16 cellular contexts compared by ENCODE assay signal in genomic region chr4:22460266-22460665, GRCh38. TPM values are rescaled to one million over a fixed set of nuclear protein-coding genes. Genes with fewer than 3 reads are reported as not detected.
DNase-seq lines count a peak whose midpoint lies in the region; TF ChIP-seq lines count a peak whose summit lies in the region.
"Had no signal": no experiment of that assay in that cellular context is flagged by ENCODE, and none has a peak within 500 bp of the region (broad histone marks: within the 10 kb centered on the region; RNA-seq: fewer than 3 reads in every experiment).

No MANE protein-coding gene starts in this region.

- H3K4me3 Mint-ChIP-seq in CD14-positive monocyte: no peak overlapping the region
- H3K4me3 Mint-ChIP-seq: CD8-positive, alpha-beta T cell had no signal

- H3K27me3 ChIP-seq in cardiac muscle cell (no peaks in the 10 kb centered on the region), right atrium auricular region (no peaks in the 10 kb centered on the region), HUES48 (ENCODE audit: control insufficient read depth, insufficient read depth, low read length) (no peaks in the 10 kb centered on the region), hepatocyte (no peaks in the 10 kb centered on the region)
- H3K27me3 ChIP-seq: BLaER1 had no signal

- H3K27me3 Mint-ChIP-seq in CD14-positive monocyte (ENCODE audit: low read depth in 3 of 3): no peaks in the 10 kb centered on the region

- DNase-seq in cardiac muscle cell (ENCODE audit: low read depth in 1 of 2, low spot score in 1 of 2) (no peak), right atrium auricular region (ENCODE audit: low spot score) (no peak), hepatocyte (ENCODE audit: low spot score) (no peak), epidermal melanocyte (ENCODE audit: insufficient read length, low spot score) (no peak), GM03348 (ENCODE audit: low spot score) (no peak), CD14-positive monocyte (ENCODE audit: low spot score) (no peak)
- DNase-seq: 8988T; CD8-positive, alpha-beta T cell; DMS 273 treated with DMSO at 0.1 percent for 48 hours; DMS53; DND-41; EL; GOT3; H7 had no signal

- H3K9me3 ChIP-seq in cardiac muscle cell (ENCODE audit: low read depth) (no peaks in the 10 kb centered on the region), right atrium auricular region (no peaks in the 10 kb centered on the region), HUES48 (ENCODE audit: control insufficient read depth, insufficient read depth, low read length) (no peaks in the 10 kb centered on the region), hepatocyte (ENCODE audit: low read depth) (no peaks in the 10 kb centered on the region)
- H3K9me3 ChIP-seq: BLaER1 had no signal

- no peak overlapping the region for H2AFZ ChIP-seq in hepatocyte

- H3K9me3 Mint-ChIP-seq in CD14-positive monocyte: peaks cover 0 to 2% (median 0%) of the 10 kb centered on the region in 7 donors
- H3K9me3 Mint-ChIP-seq: CD8-positive, alpha-beta T cell had no signal

- peak overlapping the region; percentile 57 for H3K4me2 ChIP-seq in hepatocyte
- H3K4me2 ChIP-seq: BLaER1 had no signal

- H3K4me1 ChIP-seq in cardiac muscle cell (ENCODE audit: low read depth): peaks cover 15% of the 10 kb centered on the region
- peaks cover 0 to under 1% of the 10 kb centered on the region in 2 donors for H3K4me1 ChIP-seq in right atrium auricular region
- peaks cover 27% of the 10 kb centered on the region for H3K4me1 ChIP-seq in HUES48 (ENCODE audit: control insufficient read depth, insufficient read depth, low read length)
- peaks cover 25% of the 10 kb centered on the region for H3K4me1 ChIP-seq in hepatocyte (ENCODE audit: insufficient read depth)
- H3K4me1 ChIP-seq: BLaER1 had no signal

- H4K20me1 ChIP-seq in hepatocyte (ENCODE audit: insufficient read depth, poor library complexity, severe bottlenecking): no peaks in the 10 kb centered on the region

- H3K9ac ChIP-seq in HUES48 (ENCODE audit: low read depth, low read length): no peak overlapping the region
- H3K9ac ChIP-seq: BLaER1 had no signal

- peak overlapping the region; percentile 79 for H3K27ac ChIP-seq in cardiac muscle cell
- no peak overlapping the region for H3K27ac ChIP-seq in right atrium auricular region
- peak overlapping the region; percentile 68 for H3K27ac ChIP-seq in HUES48 (ENCODE audit: low read depth, low read length)
- H3K27ac ChIP-seq in hepatocyte: peak overlapping the region; percentile 71
- H3K27ac ChIP-seq: BLaER1 had no signal

- no peaks in the 10 kb centered on the region for H3K9me2 ChIP-seq in hepatocyte (replicated peaks; ENCODE audit: insufficient read depth)

- peak overlapping the region in 1 of 7 donors; percentile 75 for H3K27ac Mint-ChIP-seq in CD14-positive monocyte
- H3K27ac Mint-ChIP-seq: CD8-positive, alpha-beta T cell had no signal

- no peaks in the 10 kb centered on the region for H3K4me1 Mint-ChIP-seq in CD14-positive monocyte

- peaks cover 28% of the 10 kb centered on the region for H3K79me2 ChIP-seq in hepatocyte

- H3K36me3 ChIP-seq in cardiac muscle cell: no peaks in the 10 kb centered on the region
- H3K36me3 ChIP-seq in right atrium auricular region: no peaks in the 10 kb centered on the region
- H3K36me3 ChIP-seq in HUES48 (ENCODE audit: control insufficient read depth, insufficient read depth, low read length): peaks cover 29% of the 10 kb centered on the region
- H3K36me3 ChIP-seq in hepatocyte (replicated peaks; ENCODE audit: insufficient read depth, low read depth): no peaks in the 10 kb centered on the region

- no peak overlapping the region for H3K4me3 ChIP-seq in cardiac muscle cell
- H3K4me3 ChIP-seq in right atrium auricular region: no peak overlapping the region
- no peak overlapping the region for H3K4me3 ChIP-seq in HUES48 (ENCODE audit: low read depth, low read length)
- H3K4me3 ChIP-seq in hepatocyte: no peak overlapping the region
- H3K4me3 ChIP-seq: BLaER1 had no signal

- H3K36me3 Mint-ChIP-seq in CD14-positive monocyte: no peaks in the 10 kb centered on the region
- H3K36me3 Mint-ChIP-seq: CD8-positive, alpha-beta T cell had no signal

- intact Hi-C loops in CD14-positive monocyte (cut with micrococcal nuclease): no loop called here

- TF ChIP-seq CTCF in cardiac muscle cell (IDR thresholded peaks at IDR 0.05; ENCODE audit: low read depth, low read length): no peak
- TF ChIP-seq CTCF in right atrium auricular region (IDR thresholded peaks at IDR 0.05): no peak
- no peak for TF ChIP-seq CTCF in hepatocyte (IDR thresholded peaks at IDR 0.05; ENCODE audit: poor library complexity)
- TF ChIP-seq CTCF in CD14-positive monocyte (IDR thresholded peaks at IDR 0.05): no peak

RNA-seq across cellular contexts. Expression of gene ADGRA3, which starts 55.6 kb away (rescaled TPM):
- total RNA-seq in cardiac muscle cell: 32.2 and 41.1 TPM in 2 replicates
- polyA plus RNA-seq in cardiac muscle cell: 29.3 and 35.4 TPM in 2 replicates
- total RNA-seq in right atrium auricular region: 10 to 100 TPM; 27.8 to 28.3 TPM
- total RNA-seq in hepatocyte: 51.3 and 61.6 TPM in 2 replicates
- polyA plus RNA-seq in hepatocyte: 18.1 and 21.2 TPM in 2 replicates
- not detected for polyA plus RNA-seq in CD14-positive monocyte

Comparison
In these comparisons a context has a peak if more than half of its experiments do, and no peak if none do; other contexts are left out.
1. H3K27ac ChIP-seq: peak in cardiac muscle cell (single experiment), HUES48 (single experiment) and hepatocyte (single experiment); none in right atrium auricular region (0 of 2).